20 cellular contexts compared by ENCODE assay signal in the genomic region with DNA sequence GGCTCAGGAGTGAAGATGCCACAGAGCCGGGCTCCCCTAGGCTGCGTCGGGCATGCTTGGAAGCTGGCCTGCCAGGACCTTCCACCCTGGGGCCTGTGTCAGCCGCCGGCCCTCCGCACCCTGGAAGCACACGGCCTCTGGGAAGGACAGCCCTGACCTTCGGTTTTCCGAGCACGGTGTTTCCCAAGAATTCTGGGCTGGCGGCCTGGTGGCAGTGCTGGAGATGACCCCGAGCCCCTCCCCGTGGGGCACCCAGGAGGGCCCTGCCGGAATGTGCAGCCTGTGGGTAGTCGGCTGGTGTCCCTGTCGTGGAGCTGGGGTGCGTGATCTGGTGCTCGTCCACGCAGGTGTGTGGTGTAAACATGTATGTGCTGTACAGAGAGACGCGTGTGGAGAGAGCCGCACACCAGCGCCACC.
A peak's percentile ranks its signal among the peaks of the same experiment; 100 is the strongest.
DNase-seq lines count a peak whose midpoint lies in the region; ATAC-seq, FAIRE-seq and TF ChIP-seq lines count a peak whose summit lies in the region.
"Had no signal": no experiment of that assay in that cellular context is flagged by ENCODE, and none has a peak within 500 bp of the region (broad histone marks: within the 10 kb centered on the region; RNA-seq: fewer than 3 reads in every experiment).

No MANE protein-coding gene starts in this region.

- H3K27ac Mint-ChIP-seq in mesothelial cell of epicardium (peak overlapping the region; percentile 51), chondrocyte (ENCODE audit: unreplicated experiment) (no peak overlapping the region)
- peak overlapping the region; percentile 89 for H3K27ac Mint-ChIP-seq in stimulated activated effector memory CD8-positive, alpha-beta T cell treated with anti-CD3 and anti-CD28 coated beads, Interleukin-12 subunit alpha, Interleukin-12 subunit beta, amount 100 ng/mL, for 72 hours
- H3K27ac Mint-ChIP-seq: GM23338 had no signal

- FAIRE-seq in K562 (lab: Jason Lieb, UNC) = no peak
- FAIRE-seq: G401.6 had no signal

- no peak for DNase-seq in SK-N-MC (ENCODE audit: low read depth, low spot score)
- no peak for DNase-seq in K562 (ENCODE audit: extremely low read depth in 1 of 4, low spot score in 3 of 4)
- DNase-seq in mesothelial cell of epicardium (ENCODE audit: low spot score in 2 of 2, unreplicated experiment in 2 of 2) = no peak
- DNase-seq in stimulated activated effector memory CD8-positive, alpha-beta T cell treated with anti-CD3 and anti-CD28 coated beads, Interleukin-12 subunit alpha, Interleukin-12 subunit beta, amount 100 ng/mL, for 72 hours (ENCODE audit: low spot score in 2 of 2) = no peak
- DNase-seq in H4 (ENCODE audit: low spot score) = no peak
- DNase-seq in chondrocyte (ENCODE audit: low spot score) = no peak
- no peak for DNase-seq in caudate nucleus (lab: John Stamatoyannopoulos, UW)
- DNase-seq: ACHN; CD4-positive, alpha-beta memory T cell; DMS79 treated with DMSO at 0.1 percent for 48 hours; KG1; NCI-H1092; NCI-H1694; NCI-H2107; NCI-H345; NCI-H69; NK-92 treated with Interleukin-12 subunit alpha and Interleukin-12 subunit beta, amount 100 ng/mL, for 24 hours; OCI-M1 had no signal

- H3K9me3 ChIP-seq in SK-N-MC (ENCODE audit: low read depth, low read length) (no peaks in the 10 kb centered on the region), K562 (replicated peaks; ENCODE audit: control insufficient read depth, insufficient read depth, low read depth, low read length) (no peaks in the 10 kb centered on the region)

- H3K4me1 ChIP-seq in K562 (replicated peaks in 1 of 2; ENCODE audit: control insufficient read depth in 2 of 2, insufficient read depth in 2 of 2, low read length in 2 of 2) = peaks cover 0 to 45% of the 10 kb centered on the region in 2 experiments; a peak in 1 of 5 replicates

- in situ Hi-C loops in K562 (cut with MboI) = no loop called here

- POLR2A ChIA-PET in K562 (lab: Yijun Ruan, JAX) = interaction anchor here (0.6 kb wide), 1 partner anchor 19 kb away, joined by 3 read pairs; no protein-coding TSS in a partner anchor

- H3K9me3 Mint-ChIP-seq in mesothelial cell of epicardium (no peaks in the 10 kb centered on the region), chondrocyte (ENCODE audit: low read depth) (no peaks in the 10 kb centered on the region)
- no peaks in the 10 kb centered on the region for H3K9me3 Mint-ChIP-seq in stimulated activated effector memory CD8-positive, alpha-beta T cell treated with anti-CD3 and anti-CD28 coated beads, Interleukin-12 subunit alpha, Interleukin-12 subunit beta, amount 100 ng/mL, for 72 hours
- H3K9me3 Mint-ChIP-seq: CD4-positive, alpha-beta memory T cell; GM23338 had no signal

- no peaks in the 10 kb centered on the region for H3K9me1 ChIP-seq in K562 (ENCODE audit: control insufficient read depth, insufficient read depth, low read length)

- H3K27ac ChIP-seq in SK-N-MC (peak overlapping the region; percentile 16; the same call in 1 of the 2 replicates), K562 (ENCODE audit: extremely low read depth, low read depth, low read length) (no peak overlapping the region), caudate nucleus (ENCODE audit: low read depth, low read length) (no peak overlapping the region)

- H4K20me1 ChIP-seq in K562 (replicated peaks; ENCODE audit: control insufficient read depth, insufficient read depth, low read length) = 0 out of 2 replicates have a peak, but pooled peaks cover 4% of the 10 kb centered on the region

- H3K4me3 ChIP-seq in SK-N-MC = no peak overlapping the region
- H3K4me3 ChIP-seq in K562 = no peak overlapping the region
- H3K4me3 ChIP-seq: GM23338 had no signal

- no peak for TF ChIP-seq RAD21 in K562 (CRISPR knock-in tag; conservative IDR thresholded peaks at IDR 0.05 in 1 of 2, IDR thresholded peaks at IDR 0.05 in 1 of 2)

- H3K4me3 Mint-ChIP-seq in mesothelial cell of epicardium = no peak overlapping the region
- H3K4me3 Mint-ChIP-seq in stimulated activated effector memory CD8-positive, alpha-beta T cell treated with anti-CD3 and anti-CD28 coated beads, Interleukin-12 subunit alpha, Interleukin-12 subunit beta, amount 100 ng/mL, for 72 hours = no peak overlapping the region
- H3K4me3 Mint-ChIP-seq in chondrocyte (ENCODE audit: unreplicated experiment) = no peak overlapping the region
- H3K4me3 Mint-ChIP-seq: CD4-positive, alpha-beta memory T cell; GM23338 had no signal

- no TSS peak for BruUV-seq in K562 (replicated peaks; lab: Mats Ljungman, UMichigan)

- WGBS in K562 (ENCODE audit: insufficient coverage, low coverage, missing lambda C conversion rate) = 48% methylated on average over 19 of the region's 23 CpGs

- no peak for TF ChIP-seq CTCF in K562 (IDR thresholded peaks at IDR 0.05 in 2 of 3, conservative IDR thresholded peaks at IDR 0.05 in 1 of 3; ENCODE audit: insufficient read depth in 2 of 3, low read depth in 1 of 3, low read length in 3 of 3)
- TF ChIP-seq CTCF in mesothelial cell of epicardium (IDR thresholded peaks at IDR 0.05; ENCODE audit: unreplicated experiment) = no peak
- no peak for TF ChIP-seq CTCF in chondrocyte (IDR thresholded peaks at IDR 0.05)

- H3K9ac ChIP-seq in SK-N-MC (ENCODE audit: insufficient read length) (no peak overlapping the region), K562 (ENCODE audit: insufficient read depth in 1 of 2, low read depth in 2 of 2, low read length in 2 of 2) (no peak overlapping the region)

- TF ChIP-seq EP300 in K562 (IDR thresholded peaks at IDR 0.05; ENCODE audit: low read length) = no peak

- H3K36me3 Mint-ChIP-seq in mesothelial cell of epicardium = no peaks in the 10 kb centered on the region
- H3K36me3 Mint-ChIP-seq in stimulated activated effector memory CD8-positive, alpha-beta T cell treated with anti-CD3 and anti-CD28 coated beads, Interleukin-12 subunit alpha, Interleukin-12 subunit beta, amount 100 ng/mL, for 72 hours = peaks cover 94% of the 10 kb centered on the region
- H3K36me3 Mint-ChIP-seq in chondrocyte (ENCODE audit: low read depth) = peaks cover 7% of the 10 kb centered on the region

- CTCF ChIA-PET in K562 (lab: Yijun Ruan, JAX; ENCODE audit: low intra/inter-chr PET ratio) = interaction anchor here (1.1 kb wide), 1 partner anchor 269 kb away, joined by 5 read pairs; no protein-coding TSS in a partner anchor

- no peak overlapping the region for H2AFZ ChIP-seq in K562 (ENCODE audit: low read depth, low read length)
- H2AFZ ChIP-seq: GM23338 had no signal

- TF ChIP-seq POLR2A in K562 (conservative IDR thresholded peaks at IDR 0.05) = no peak

- ATAC-seq in K562 = no peak
- ATAC-seq in stimulated activated effector memory CD8-positive, alpha-beta T cell treated with anti-CD3 and anti-CD28 coated beads, Interleukin-12 subunit alpha, Interleukin-12 subunit beta, amount 100 ng/mL, for 72 hours = no peak
- ATAC-seq: GM23338 had no signal

- H3K79me2 ChIP-seq in K562 (ENCODE audit: control insufficient read depth, insufficient read depth, low read length) = no peaks in the 10 kb centered on the region

- H3K4me1 Mint-ChIP-seq in mesothelial cell of epicardium = peaks cover 66% of the 10 kb centered on the region
- peaks cover 40% of the 10 kb centered on the region for H3K4me1 Mint-ChIP-seq in stimulated activated effector memory CD8-positive, alpha-beta T cell treated with anti-CD3 and anti-CD28 coated beads, Interleukin-12 subunit alpha, Interleukin-12 subunit beta, amount 100 ng/mL, for 72 hours
- peaks cover 49% of the 10 kb centered on the region for H3K4me1 Mint-ChIP-seq in chondrocyte (ENCODE audit: low read depth)

- no peaks in the 10 kb centered on the region for H3K27me3 Mint-ChIP-seq in mesothelial cell of epicardium (ENCODE audit: low read depth)
- H3K27me3 Mint-ChIP-seq in chondrocyte (ENCODE audit: low read depth) = no peaks in the 10 kb centered on the region
- H3K27me3 Mint-ChIP-seq: CD4-positive, alpha-beta memory T cell had no signal

- H3K36me3 ChIP-seq in SK-N-MC (ENCODE audit: insufficient read depth, low read length) (peaks cover 14% of the 10 kb centered on the region), K562 (ENCODE audit: control insufficient read depth, insufficient read depth, low read length) (peaks cover 4% of the 10 kb centered on the region; the same call in 1 of the 3 replicates)

- intact Hi-C loops in K562 (cut with micrococcal nuclease) = no loop called here

- no peak overlapping the region for H3K4me2 ChIP-seq in K562 (ENCODE audit: insufficient read depth, low read length)
- H3K4me2 ChIP-seq: GM23338 had no signal

- H3K27me3 ChIP-seq in K562 (ENCODE audit: control insufficient read depth in 2 of 2, insufficient read depth in 2 of 2, low read length in 2 of 2) = no peaks in the 10 kb centered on the region

TF ChIP-seq in K562, 482 proteins besides CTCF, POLR2A, EP300 and RAD21 (continues in another document):
- no peak for TF ChIP-seq SRSF1 (IDR thresholded peaks at IDR 0.05; ENCODE audit: low read depth, low read length)
- no peak for TF ChIP-seq HDAC8 (tag; IDR thresholded peaks at IDR 0.05)
